8 cellular contexts compared by ENCODE assay signal in the genomic region with DNA sequence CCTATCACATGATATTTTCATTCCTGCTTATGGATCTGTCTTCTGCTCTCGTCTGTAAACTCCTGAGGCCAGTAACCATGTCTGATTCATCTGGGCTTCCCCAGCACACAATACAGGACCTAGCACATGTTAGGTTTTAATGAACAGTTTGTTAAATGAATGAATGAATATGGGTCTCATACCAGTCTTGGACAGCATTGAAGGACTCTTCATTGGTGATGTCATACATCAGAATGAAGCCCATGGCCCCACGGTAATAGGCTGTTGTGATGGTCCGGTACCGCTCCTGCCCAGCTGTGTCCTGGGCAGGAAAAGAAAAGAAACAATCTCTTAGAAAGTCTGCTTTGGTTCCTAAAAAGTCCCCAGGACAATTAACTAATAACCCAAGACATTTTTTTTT.
"Had no signal": no experiment of that assay in that cellular context is flagged by ENCODE, and none has a peak within 500 bp of the region (broad histone marks: within the 10 kb centered on the region; RNA-seq: fewer than 3 reads in every experiment).

No MANE protein-coding gene starts in this region.

- H3K4me3 ChIP-seq: GM23248, HAP-1, K562 had no signal

- H3K27ac ChIP-seq: GM23248 had no signal

- H3K9me3 ChIP-seq: HAP-1 had no signal

- ATAC-seq: HCT116 had no signal

- DNase-seq: GOT3, H7, KG1 had no signal

- H3K4me1 ChIP-seq: HAP-1 had no signal

- FAIRE-seq: HTR-8/SVneo, K562 had no signal
